34 cellular contexts compared by ENCODE assay signal in genomic region chr3:177749836-177750235, GRCh38.
"Had no signal": no experiment of that assay in that cellular context is flagged by ENCODE, and none has a peak within 500 bp of the region (broad histone marks: within the 10 kb centered on the region; RNA-seq: fewer than 3 reads in every experiment).

No MANE protein-coding gene starts in this region.

- H3K9me3 ChIP-seq: MG63 had no signal

- H3K9ac ChIP-seq: KMS-11 had no signal

- H3K27me3 ChIP-seq: MG63 had no signal

- H3K4me2 ChIP-seq: KMS-11 had no signal

- DNase-seq: Karpas-422, Kasumi-1, MG63, MM.1S, MV-4-11, NCI-H1048, NCI-H1092, NCI-H1092 treated with DMSO at 0.1 percent for 48 hours, NCI-H1105, NCI-H1105 treated with DMSO at 0.1 percent for 48 hours, NCI-H1417, NCI-H1417 treated with DMSO at 0.1 percent for 48 hours, NCI-H1436, NCI-H1436 treated with DMSO at 0.1 percent for 48 hours, NCI-H1694, NCI-H1694 treated with DMSO at 0.1 percent for 48 hours, NCI-H187, NCI-H187 treated with DMSO at 0.1 percent for 48 hours, NCI-H1930, NCI-H2029, NCI-H2029 treated with DMSO at 0.1 percent for 48 hours, NCI-H2081, NCI-H2081 treated with DMSO at 0.1 percent for 48 hours, NCI-H2107, NCI-H2171, NCI-H2171 treated with DMSO at 0.1 percent for 48 hours, NCI-H2227 treated with DMSO at 0.1 percent for 48 hours, NCI-H226, NCI-H345, NCI-H446, NCI-H446 treated with DMSO at 0.1 percent for 48 hours, NCI-H510A, NCI-H510A treated with DMSO at 0.1 percent for 48 hours had no signal

- H3K36me3 ChIP-seq: MG63 had no signal

- H3K27ac ChIP-seq: KMS-11 had no signal

- H3K4me3 ChIP-seq: MG63 had no signal
